8 cellular contexts compared by ENCODE assay signal in genomic region chr2:230319211-230319862, GRCh38.
DNase-seq lines count a peak whose midpoint lies in the region; ATAC-seq and TF ChIP-seq lines count a peak whose summit lies in the region.

No MANE protein-coding gene starts in this region.

- DNase-seq in UCSD-AML1 (lab: John Stamatoyannopoulos, UW; ENCODE audit: unreplicated experiment) (peak; percentile 64), D341Med (ENCODE audit: low spot score) (no peak), WERI-Rb-1 (no peak), NCI-H510A (lab: John Stamatoyannopoulos, UW) (no peak)
- peak; percentile 31 for DNase-seq in effector CD8-positive, alpha-beta T cell (lab: John Stamatoyannopoulos, UW)
- DNase-seq in stimulated activated naive CD4-positive, alpha-beta T cell treated with Interleukin-2 at 50 U/mL for 16 hours (lab: John Stamatoyannopoulos, UW) = peak; percentile 42

- no peak overlapping the region for H3K4me3 ChIP-seq in WERI-Rb-1 (ENCODE audit: low read depth, low read length)

- H3K27ac ChIP-seq in WERI-Rb-1 = no peak overlapping the region

- no peaks in the 10 kb centered on the region for H3K9me3 ChIP-seq in WERI-Rb-1 (ENCODE audit: severe bottlenecking)

- peaks cover 21% of the 10 kb centered on the region for H3K27me3 ChIP-seq in WERI-Rb-1 (ENCODE audit: insufficient read depth, low read depth, severe bottlenecking)

- H3K36me3 ChIP-seq in WERI-Rb-1 = no peaks in the 10 kb centered on the region

- ATAC-seq in GM19035 (IDR thresholded peaks at IDR 0.05; ENCODE audit: unreplicated experiment) (peak; percentile 65), HG03097 (IDR thresholded peaks at IDR 0.05; ENCODE audit: low FRiP score, unreplicated experiment) (peak; percentile 84)

- no peak for TF ChIP-seq CTCF in WERI-Rb-1 (IDR thresholded peaks at IDR 0.05; ENCODE audit: low read depth, low read length)

Comparison
In these comparisons a context has a peak if more than half of its experiments do, and no peak if none do; other contexts are left out.
1. DNase-seq: peak in UCSD-AML1 (single experiment), effector CD8-positive, alpha-beta T cell (single experiment) and stimulated activated naive CD4-positive, alpha-beta T cell treated with Interleukin-2 at 50 U/mL for 16 hours (single experiment); none in D341Med (single experiment), WERI-Rb-1 (single experiment) and NCI-H510A (single experiment).